Comparison of ENCODE assay signal across 1 cellular context in genomic region chr1:46340404-46341221, GRCh38.
A peak's percentile ranks its signal among the peaks of the same experiment; 100 is the strongest.
TF ChIP-seq lines count a peak whose summit lies in the region.

Gene NSUN4, plus strand, starts transcription at chr1:46340807. Its CDS starts 20 bp downstream, at chr1:46340827.

TF ChIP-seq in K562, 482 proteins besides CTCF, POLR2A, EP300 and RAD21 (continued from another document):
- TF ChIP-seq HBP1 (CRISPR knock-in tag; IDR thresholded peaks at IDR 0.05) (0 out of 2 replicates have a peak, but pooled peaks have one; percentile 35), RBBP5 (IDR thresholded peaks at IDR 0.05; ENCODE audit: borderline replicate concordance, insufficient read depth, low read length, poor library complexity, severe bottlenecking) (peak; percentile 94), ZBTB49 (CRISPR knock-in tag; IDR thresholded peaks at IDR 0.05; ENCODE audit: borderline replicate concordance) (0 out of 2 replicates have a peak, but pooled peaks have one; percentile 28), SMARCB1 (IDR thresholded peaks at IDR 0.05; ENCODE audit: insufficient read length, low read depth) (no peak), NCOR1 (IDR thresholded peaks at IDR 0.05) (peak; percentile 68), KAT7 (CRISPR knock-in tag; IDR thresholded peaks at IDR 0.05; ENCODE audit: borderline replicate concordance) (peak; percentile 96; the same call in 1 of the 2 replicates), PPARD (CRISPR knock-in tag; IDR thresholded peaks at IDR 0.05) (no peak), UBTF (IDR thresholded peaks at IDR 0.05; ENCODE audit: borderline replicate concordance in 1 of 2, low read depth in 2 of 2, low read length in 2 of 2) (peak; percentile 74 to 93; a peak in 2 of 4 replicates)
TF ChIP-seq in K562: peak in this region for 248.
